9 cellular contexts compared by ENCODE assay signal in genomic region chr2:48344441-48344756, GRCh38. TPM values are rescaled to one million over a fixed set of nuclear protein-coding genes. Genes with fewer than 3 reads are reported as not detected.
DNase-seq lines count a peak whose midpoint lies in the region; ATAC-seq and TF ChIP-seq lines count a peak whose summit lies in the region.
"Had no signal": no experiment of that assay in that cellular context is flagged by ENCODE, and none has a peak within 500 bp of the region (broad histone marks: within the 10 kb centered on the region; RNA-seq: fewer than 3 reads in every experiment).

No MANE protein-coding gene starts in this region.

- no peak overlapping the region for H2AFZ ChIP-seq in ACC112 (ENCODE audit: low read length, unreplicated experiment)

- H3K27me3 ChIP-seq in ACC112 (ENCODE audit: insufficient read depth, low read length) (no peaks in the 10 kb centered on the region), muscle layer of duodenum (ENCODE audit: low read depth, low read length) (no peaks in the 10 kb centered on the region)

- peak overlapping the region in 1 of 5 experiments; percentile 75 for H3K4me3 Mint-ChIP-seq in brain

- H3K4me3 ChIP-seq in ACC112 (ENCODE audit: low read depth, low read length) (peak overlapping the region; percentile 77), muscle layer of duodenum (ENCODE audit: low read depth in 1 of 2, low read length in 2 of 2) (peak overlapping the region in 1 of 2 donors; percentile 40)

- peaks cover 17% of the 10 kb centered on the region for H3K36me3 ChIP-seq in ACC112 (ENCODE audit: insufficient read depth, low read length)
- peaks cover 0 to 5% of the 10 kb centered on the region in 2 donors for H3K36me3 ChIP-seq in muscle layer of duodenum (ENCODE audit: control insufficient read depth in 1 of 2, insufficient read depth in 2 of 2, low read length in 2 of 2)

- peaks cover 27 to 47% (median 31%) of the 10 kb centered on the region in 5 experiments for H3K9me3 Mint-ChIP-seq in brain

- peaks cover 8 to 9% of the 10 kb centered on the region in 2 donors for H3K9me3 ChIP-seq in muscle layer of duodenum (ENCODE audit: control insufficient read depth in 1 of 2, low read length in 2 of 2)

- H3K36me3 Mint-ChIP-seq in brain = peaks cover 53% of the 10 kb centered on the region

- H3K27me3 Mint-ChIP-seq in brain = peaks cover 3% of the 10 kb centered on the region

- peak overlapping the region in 4 of 5 experiments; percentile 22 to 92 (median 38) for H3K27ac Mint-ChIP-seq in brain

- TF ChIP-seq CTCF in brain (conservative IDR thresholded peaks at IDR 0.05) = no peak

- H3K79me2 ChIP-seq in ACC112 (ENCODE audit: control insufficient read depth, insufficient read depth, low read length, unreplicated experiment) = peaks cover 74% of the 10 kb centered on the region

- H3K4me1 Mint-ChIP-seq in brain = peaks cover 47% of the 10 kb centered on the region

- DNase-seq in activated effector memory CD4-positive, alpha-beta T cell treated with Interleukin-2 at 50 U/mL for 16 hours = no peak
- no peak for DNase-seq in NCI-H2107 treated with DMSO at 0.1 percent for 48 hours (lab: John Stamatoyannopoulos, UW; ENCODE audit: unreplicated experiment)
- DNase-seq in HK-2 (ENCODE audit: unreplicated experiment) = no peak
- DNase-seq: NCI-H1694 treated with DMSO at 0.1 percent for 48 hours had no signal

- H3K4me1 ChIP-seq in ACC112 (ENCODE audit: control insufficient read depth, insufficient read depth, low read length, unreplicated experiment) (peaks cover 43% of the 10 kb centered on the region), muscle layer of duodenum (ENCODE audit: control insufficient read depth in 1 of 2, insufficient read depth in 2 of 2, low read length in 2 of 2) (peaks cover 3 to 12% of the 10 kb centered on the region in 2 donors)

- ATAC-seq in HG03442 (IDR thresholded peaks at IDR 0.05; ENCODE audit: unreplicated experiment) (peak; percentile 10), HG02642 (IDR thresholded peaks at IDR 0.05; ENCODE audit: poor library complexity, unreplicated experiment) (no peak)

- H3K27ac ChIP-seq in ACC112 (ENCODE audit: low read depth, low read length) (peak overlapping the region; percentile 96), muscle layer of duodenum (ENCODE audit: low read length) (peak overlapping the region; percentile 12)

RNA-seq across cellular contexts. Expression of gene FOXN2, which starts 29.9 kb away (rescaled TPM):
- polyA plus RNA-seq in brain (ENCODE audit: insufficient read depth, low read depth, low replicate concordance) = 3.5 TPM
